ENCODE assay signal across 26 cellular contexts in the genomic region with DNA sequence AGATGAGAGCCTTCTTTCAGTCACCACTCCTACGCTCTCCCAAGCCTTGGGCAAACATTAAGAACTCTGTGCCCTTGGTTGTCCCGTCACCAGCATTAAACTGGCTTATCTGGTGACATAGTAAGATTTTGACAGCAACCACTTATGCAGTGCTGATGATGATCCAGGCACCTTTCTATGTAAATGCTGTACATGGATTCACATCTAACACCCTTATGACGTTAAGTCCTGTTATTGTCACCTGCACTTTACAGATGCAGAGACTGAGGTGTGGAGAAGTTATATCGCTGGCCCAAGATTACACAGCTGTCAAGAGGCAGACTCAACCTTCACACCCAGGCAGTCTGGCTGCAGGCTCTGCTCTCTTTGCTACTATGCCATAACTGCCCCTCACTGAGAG.
"Had no signal": no experiment of that assay in that cellular context is flagged by ENCODE, and none has a peak within 500 bp of the region (broad histone marks: within the 10 kb centered on the region; RNA-seq: fewer than 3 reads in every experiment).

No MANE protein-coding gene starts in this region.

- H3K9me3 ChIP-seq: adrenal gland, body of pancreas, breast epithelium, Peyer's patch, SJCRH30 had no signal

- H3K27ac Mint-ChIP-seq: activated CD4-positive, alpha-beta T cell treated with anti-CD3 and anti-CD28 coated beads, Interleukin-2, amount 10 ng/mL, durations not matched to agents 24 days and 14 days; activated CD8-positive, alpha-beta T cell treated with anti-CD3 and anti-CD28 coated beads for 36 hours; activated T-cell treated with anti-CD3 and anti-CD28 coated beads, Interleukin-2, amount 50 U/mL, for 72 hours; activated T-helper 17 cell treated with anti-CD3 and anti-CD28 coated beads, Interleukin-2, amount 50 U/mL, for 72 hours; T-helper 1 cell treated with Interleukin-12 subunit alpha and Interleukin-12 subunit beta and Interleukin-4 antibody, amounts not matched to agents 30 μg/mL and 1 μg/mL, for 36 hours; T-helper 2 cell treated with Interferon-gamma antibody and Interleukin-4, amounts not matched to agents 5 μg/mL and 100 μg/mL, for 36 hours had no signal

- H3K4me3 Mint-ChIP-seq: activated CD4-positive, alpha-beta T cell treated with anti-CD3 and anti-CD28 coated beads, Interleukin-2, amount 10 ng/mL, durations not matched to agents 24 days and 14 days; activated CD8-positive, alpha-beta T cell treated with anti-CD3 and anti-CD28 coated beads for 36 hours; activated T-cell treated with anti-CD3 and anti-CD28 coated beads, Interleukin-2, amount 50 U/mL, for 72 hours; activated T-helper 17 cell treated with anti-CD3 and anti-CD28 coated beads, Interleukin-2, amount 50 U/mL, for 72 hours; T-helper 1 cell treated with Interleukin-12 subunit alpha and Interleukin-12 subunit beta and Interleukin-4 antibody, amounts not matched to agents 30 μg/mL and 1 μg/mL, for 36 hours; T-helper 2 cell treated with Interferon-gamma antibody and Interleukin-4, amounts not matched to agents 5 μg/mL and 100 μg/mL, for 36 hours had no signal

- H3K27me3 ChIP-seq: adrenal gland, body of pancreas, breast epithelium, Peyer's patch had no signal

- H3K4me1 ChIP-seq: adrenal gland, body of pancreas, breast epithelium, Peyer's patch, SJCRH30 had no signal

- H3K27ac ChIP-seq: adrenal gland, body of pancreas, breast epithelium, KMS-11, Peyer's patch, SJCRH30, SK-N-MC had no signal

- H3K27me3 Mint-ChIP-seq: activated CD4-positive, alpha-beta T cell treated with anti-CD3 and anti-CD28 coated beads, Interleukin-2, amount 10 ng/mL, durations not matched to agents 24 days and 14 days; activated CD8-positive, alpha-beta T cell treated with anti-CD3 and anti-CD28 coated beads for 36 hours had no signal

- H3K36me3 ChIP-seq: adrenal gland, breast epithelium, Peyer's patch, SJCRH30 had no signal

- H3K9me3 Mint-ChIP-seq: activated CD4-positive, alpha-beta T cell treated with anti-CD3 and anti-CD28 coated beads, Interleukin-2, amount 10 ng/mL, durations not matched to agents 24 days and 14 days; activated T-cell treated with anti-CD3 and anti-CD28 coated beads, Interleukin-2, amount 50 U/mL, for 72 hours; activated T-helper 17 cell treated with anti-CD3 and anti-CD28 coated beads, Interleukin-2, amount 50 U/mL, for 72 hours; T-helper 1 cell treated with Interleukin-12 subunit alpha and Interleukin-12 subunit beta and Interleukin-4 antibody, amounts not matched to agents 30 μg/mL and 1 μg/mL, for 36 hours; T-helper 2 cell treated with Interferon-gamma antibody and Interleukin-4, amounts not matched to agents 5 μg/mL and 100 μg/mL, for 36 hours had no signal

- H3K4me2 ChIP-seq: KMS-11 had no signal

- H3K4me3 ChIP-seq: adrenal gland, body of pancreas, breast epithelium, Peyer's patch, SJCRH30, SK-N-MC had no signal

- ATAC-seq: activated CD8-positive, alpha-beta T cell treated with anti-CD3 and anti-CD28 coated beads for 36 hours; activated T-cell treated with anti-CD3 and anti-CD28 coated beads, Interleukin-2, amount 50 U/mL, for 72 hours; activated T-helper 17 cell treated with anti-CD3 and anti-CD28 coated beads, Interleukin-2, amount 50 U/mL, for 72 hours; body of pancreas; PC-3 had no signal

- DNase-seq: activated CD4-positive, alpha-beta T cell treated with anti-CD3 and anti-CD28 coated beads, Interleukin-2, amount 10 ng/mL, durations not matched to agents 24 days and 14 days; activated CD8-positive, alpha-beta T cell treated with anti-CD3 and anti-CD28 coated beads for 36 hours; activated effector memory CD4-positive, alpha-beta T cell treated with anti-CD3 and anti-CD28 coated beads, Interleukin-2, amount 50 U/mL, for 16 hours; activated naive CD4-positive, alpha-beta T cell; activated T-cell treated with anti-CD3 and anti-CD28 coated beads, Interleukin-2, amount 50 U/mL, for 1 hour; activated T-cell treated with anti-CD3 and anti-CD28 coated beads, Interleukin-2, amount 50 U/mL, for 72 hours; adrenal gland; body of pancreas; MM.1S; MV-4-11; NCI-H1092; NCI-H1436 treated with DMSO at 0.1 percent for 48 hours; NCI-H1694 treated with DMSO at 0.1 percent for 48 hours; NCI-H2029; NCI-H345; NCI-H524 treated with DMSO at 0.1 percent for 48 hours; Peyer's patch; RPMI8226; SJCRH30 had no signal
